ENCODE assay signal across 30 cellular contexts in genomic region chr20:61435823-61436220, GRCh38.
A peak's percentile ranks its signal among the peaks of the same experiment; 100 is the strongest.
DNase-seq lines count a peak whose midpoint lies in the region; ATAC-seq, FAIRE-seq and TF ChIP-seq lines count a peak whose summit lies in the region.
"Had no signal": no experiment of that assay in that cellular context is flagged by ENCODE, and none has a peak within 500 bp of the region (broad histone marks: within the 10 kb centered on the region; RNA-seq: fewer than 3 reads in every experiment).

No MANE protein-coding gene starts in this region.

- H3K4me2 ChIP-seq in K562 (ENCODE audit: insufficient read depth, low read length), result no peak overlapping the region

- no peaks in the 10 kb centered on the region for H3K9me3 ChIP-seq in heart right ventricle
- H3K9me3 ChIP-seq in K562 (replicated peaks; ENCODE audit: control insufficient read depth, insufficient read depth, low read depth, low read length), result no peaks in the 10 kb centered on the region
- H3K9me3 ChIP-seq in kidney (ENCODE audit: control insufficient read depth in 1 of 2, low read length in 2 of 2), result no peaks in the 10 kb centered on the region
- H3K9me3 ChIP-seq in HAP-1, result no peaks in the 10 kb centered on the region
- H3K9me3 ChIP-seq: ovary, suprapubic skin had no signal

- peaks cover 41% of the 10 kb centered on the region for H3K4me1 Mint-ChIP-seq in type B pancreatic cell (ENCODE audit: unreplicated experiment)
- H3K4me1 Mint-ChIP-seq: B cell; stimulated activated naive B cell treated with anti-CD40 and anti-IgM and Interleukin-4, amounts not matched to agents 10 μg/mL and 1 μg/mL and 100 μg/mL, for 72 hours had no signal

- peaks cover 36% of the 10 kb centered on the region for H3K27me3 Mint-ChIP-seq in type B pancreatic cell
- H3K27me3 Mint-ChIP-seq: B cell had no signal

- peak overlapping the region; percentile 48 for H3K27ac Mint-ChIP-seq in type B pancreatic cell
- H3K27ac Mint-ChIP-seq: activated CD4-positive, alpha-beta memory T cell treated with anti-CD3 and anti-CD28 coated beads for 36 hours; B cell; naive B cell; stimulated activated naive B cell treated with anti-CD40 and anti-IgM and Interleukin-4, amounts not matched to agents 10 μg/mL and 1 μg/mL and 100 μg/mL, for 72 hours had no signal

- POLR2A ChIA-PET in K562 (lab: Yijun Ruan, JAX), result no interaction called here

- no peaks in the 10 kb centered on the region for H3K36me3 Mint-ChIP-seq in type B pancreatic cell
- H3K36me3 Mint-ChIP-seq: activated CD4-positive, alpha-beta memory T cell treated with anti-CD3 and anti-CD28 coated beads for 36 hours; stimulated activated naive B cell treated with anti-CD40 and anti-IgM and Interleukin-4, amounts not matched to agents 10 μg/mL and 1 μg/mL and 100 μg/mL, for 72 hours had no signal

- intact Hi-C loops in Right ventricle myocardium inferior (cut with DNase I), result no loop called here
- intact Hi-C loops in heart right ventricle (cut with DNase I), result no loop called here
- intact Hi-C loops in K562 (cut with micrococcal nuclease), result no loop called here
- intact Hi-C loops in kidney (cut with DNase I), result no loop called here

- H3K9me3 Mint-ChIP-seq in type B pancreatic cell, result no peaks in the 10 kb centered on the region
- H3K9me3 Mint-ChIP-seq: activated CD4-positive, alpha-beta memory T cell treated with anti-CD3 and anti-CD28 coated beads for 36 hours had no signal

- H3K27ac ChIP-seq in heart right ventricle (no peak overlapping the region), K562 (ENCODE audit: extremely low read depth, low read depth, low read length) (no peak overlapping the region), kidney (ENCODE audit: low read depth in 2 of 2, low read length in 2 of 2) (no peak overlapping the region)
- H3K27ac ChIP-seq: GM23248, ovary, suprapubic skin had no signal

- DNase-seq in Right ventricle myocardium inferior (ENCODE audit: missing footprints), result no peak
- DNase-seq in heart right ventricle, result no peak
- DNase-seq in K562 (ENCODE audit: extremely low read depth in 1 of 4, low spot score in 3 of 4), result no peak
- DNase-seq in kidney, result peak; percentile 63
- DNase-seq in type B pancreatic cell (ENCODE audit: extremely low spot score, unreplicated experiment), result no peak
- no peak for DNase-seq in EL
- DNase-seq in frontal cortex (ENCODE audit: low spot score in 2 of 2), result no peak
- DNase-seq in HAP-1 (ENCODE audit: low spot score in 2 of 2), result no peak
- DNase-seq: activated CD4-positive, alpha-beta memory T cell treated with anti-CD3 and anti-CD28 coated beads for 36 hours; activated gamma-delta T cell; cortex of kidney; DMS53; GF-D8; naive B cell; NCI-H1092 treated with DMSO at 0.1 percent for 48 hours; NCI-H1930; NCI-H226; ovary; right cardiac atrium; SHP77; stimulated activated CD4-positive, alpha-beta T cell treated with anti-CD3 and anti-CD28 coated beads, Interleukin-12 subunit alpha, Interleukin-12 subunit beta, amount 100 ng/mL, for 4 hours; stimulated activated CD4-positive, alpha-beta T cell treated with anti-CD3 and anti-CD28 coated beads, Interleukin-4, amount 100 ng/mL, for 24 hours; stimulated activated naive B cell treated with anti-CD40 and anti-IgM and Interleukin-4, amounts not matched to agents 10 μg/mL and 1 μg/mL and 100 μg/mL, for 72 hours had no signal

- no peaks in the 10 kb centered on the region for H3K79me2 ChIP-seq in K562 (ENCODE audit: control insufficient read depth, insufficient read depth, low read length)

- BruUV-seq in K562 (replicated peaks; lab: Mats Ljungman, UMichigan), result no TSS peak

- H3K4me1 ChIP-seq in heart right ventricle (peaks cover 0 to 5% (median 0%) of the 10 kb centered on the region in 9 donors), K562 (replicated peaks in 1 of 2; ENCODE audit: control insufficient read depth in 2 of 2, insufficient read depth in 2 of 2, low read length in 2 of 2) (no peaks in the 10 kb centered on the region; a peak in 1 of 5 replicates), kidney (ENCODE audit: control insufficient read depth in 1 of 2, insufficient read depth in 1 of 2, low read depth in 1 of 2, low read length in 2 of 2) (no peaks in the 10 kb centered on the region), HAP-1 (peaks cover 45% of the 10 kb centered on the region)
- H3K4me1 ChIP-seq: suprapubic skin had no signal

- FAIRE-seq in K562 (lab: Jason Lieb, UNC) (no peak), kidney (lab: Jason Lieb, UNC) (no peak), frontal cortex (lab: Jason Lieb, UNC) (no peak)
- FAIRE-seq: bronchial epithelial cell, endometrium, GM18507, urothelium cell line had no signal

- peaks cover 0 to 74% (median 36%) of the 10 kb centered on the region in 7 donors for H3K27me3 ChIP-seq in heart right ventricle
- H3K27me3 ChIP-seq in K562 (ENCODE audit: control insufficient read depth in 2 of 2, insufficient read depth in 2 of 2, low read length in 2 of 2), result peaks cover 6 to 45% of the 10 kb centered on the region in 2 experiments; a peak in 2 of 5 replicates
- no peaks in the 10 kb centered on the region for H3K27me3 ChIP-seq in HAP-1 (ENCODE audit: low read depth)
- H3K27me3 ChIP-seq: ovary had no signal

- ATAC-seq in Right ventricle myocardium inferior (peak; percentile 17), heart right ventricle (no peak), K562 (no peak)
- ATAC-seq: stimulated activated naive B cell treated with anti-CD40 and anti-IgM and Interleukin-4, amounts not matched to agents 10 μg/mL and 1 μg/mL and 100 μg/mL, for 72 hours had no signal

- CTCF ChIA-PET in K562 (lab: Yijun Ruan, JAX; ENCODE audit: low intra/inter-chr PET ratio), result no interaction called here

- H3K4me3 Mint-ChIP-seq in type B pancreatic cell, result no peak overlapping the region
- H3K4me3 Mint-ChIP-seq: activated CD4-positive, alpha-beta memory T cell treated with anti-CD3 and anti-CD28 coated beads for 36 hours; B cell; naive B cell; stimulated activated naive B cell treated with anti-CD40 and anti-IgM and Interleukin-4, amounts not matched to agents 10 μg/mL and 1 μg/mL and 100 μg/mL, for 72 hours had no signal

- no peak for TF ChIP-seq POLR2A in K562 (conservative IDR thresholded peaks at IDR 0.05)

- 71 to 73% methylated on average over 3 of the region's 3 CpGs for WGBS in heart right ventricle, 2 donors
- 0% methylated on average over 2 of the region's 3 CpGs for WGBS in K562 (ENCODE audit: insufficient coverage, low coverage, missing lambda C conversion rate)

- no peak for TF ChIP-seq RAD21 in K562 (CRISPR knock-in tag; conservative IDR thresholded peaks at IDR 0.05 in 1 of 2, IDR thresholded peaks at IDR 0.05 in 1 of 2)

- in situ Hi-C loops in K562 (cut with MboI) (no loop called here), HAP-1 (cut with MboI; ENCODE audit: low sequenced_read_pairs) (no loop called here)

- no peaks in the 10 kb centered on the region for H3K36me3 ChIP-seq in heart right ventricle
- H3K36me3 ChIP-seq in K562 (ENCODE audit: control insufficient read depth, insufficient read depth, low read length), result no peaks in the 10 kb centered on the region
- H3K36me3 ChIP-seq in kidney (ENCODE audit: control insufficient read depth in 1 of 2, insufficient read depth in 2 of 2, low read length in 2 of 2), result no peaks in the 10 kb centered on the region
- no peaks in the 10 kb centered on the region for H3K36me3 ChIP-seq in HAP-1 (replicated peaks)
- H3K36me3 ChIP-seq: ovary, suprapubic skin had no signal

- H2AFZ ChIP-seq in K562 (ENCODE audit: low read depth, low read length), result no peak overlapping the region
- H2AFZ ChIP-seq: GM23248 had no signal

- no peak for TF ChIP-seq CTCF in heart right ventricle (IDR thresholded peaks at IDR 0.05)
- no peak for TF ChIP-seq CTCF in K562 (IDR thresholded peaks at IDR 0.05 in 2 of 3, conservative IDR thresholded peaks at IDR 0.05 in 1 of 3; ENCODE audit: insufficient read depth in 2 of 3, low read depth in 1 of 3, low read length in 3 of 3)
- no peak for TF ChIP-seq CTCF in kidney (IDR thresholded peaks at IDR 0.05; ENCODE audit: borderline replicate concordance, extremely low read depth, insufficient read depth)
- no peak for TF ChIP-seq CTCF in type B pancreatic cell (conservative IDR thresholded peaks at IDR 0.05)

- peaks cover 3% of the 10 kb centered on the region; the same call in 1 of the 2 replicates for H4K20me1 ChIP-seq in K562 (replicated peaks; ENCODE audit: control insufficient read depth, insufficient read depth, low read length)

- H3K4me3 ChIP-seq in heart right ventricle, result no peak overlapping the region
- no peak overlapping the region for H3K4me3 ChIP-seq in K562
- no peak overlapping the region for H3K4me3 ChIP-seq in kidney (ENCODE audit: low read length in 2 of 2)
- H3K4me3 ChIP-seq in HAP-1, result no peak overlapping the region; the same call in 1 of the 2 replicates
- H3K4me3 ChIP-seq: GM23248, ovary, suprapubic skin had no signal

- no peak overlapping the region for H3K9ac ChIP-seq in K562 (ENCODE audit: insufficient read depth in 1 of 2, low read depth in 2 of 2, low read length in 2 of 2)
- H3K9ac ChIP-seq in kidney (ENCODE audit: low read length in 2 of 2), result no peak overlapping the region
- H3K9ac ChIP-seq: GM23248 had no signal

- no peaks in the 10 kb centered on the region for H3K9me1 ChIP-seq in K562 (ENCODE audit: control insufficient read depth, insufficient read depth, low read length)

- no peak for TF ChIP-seq EP300 in K562 (IDR thresholded peaks at IDR 0.05; ENCODE audit: low read length)

TF ChIP-seq in K562, 482 proteins besides CTCF, POLR2A, EP300 and RAD21:
- TF ChIP-seq PHF8 (IDR thresholded peaks at IDR 0.05; ENCODE audit: borderline replicate concordance, low read length) (no peak), ZNF347 (CRISPR knock-in tag; IDR thresholded peaks at IDR 0.05; ENCODE audit: low read depth) (no peak), RBM25 (IDR thresholded peaks at IDR 0.05; ENCODE audit: low read depth, low read length, severe bottlenecking) (peak; percentile 22), MTF1 (CRISPR knock-in tag; IDR thresholded peaks at IDR 0.05; ENCODE audit: borderline replicate concordance) (no peak), BHLHE40 (IDR thresholded peaks at IDR 0.05; ENCODE audit: low read length) (no peak), NUFIP1 (IDR thresholded peaks at IDR 0.05; ENCODE audit: partially characterized antibody) (no peak)
- TF ChIP-seq, protein P1, sequence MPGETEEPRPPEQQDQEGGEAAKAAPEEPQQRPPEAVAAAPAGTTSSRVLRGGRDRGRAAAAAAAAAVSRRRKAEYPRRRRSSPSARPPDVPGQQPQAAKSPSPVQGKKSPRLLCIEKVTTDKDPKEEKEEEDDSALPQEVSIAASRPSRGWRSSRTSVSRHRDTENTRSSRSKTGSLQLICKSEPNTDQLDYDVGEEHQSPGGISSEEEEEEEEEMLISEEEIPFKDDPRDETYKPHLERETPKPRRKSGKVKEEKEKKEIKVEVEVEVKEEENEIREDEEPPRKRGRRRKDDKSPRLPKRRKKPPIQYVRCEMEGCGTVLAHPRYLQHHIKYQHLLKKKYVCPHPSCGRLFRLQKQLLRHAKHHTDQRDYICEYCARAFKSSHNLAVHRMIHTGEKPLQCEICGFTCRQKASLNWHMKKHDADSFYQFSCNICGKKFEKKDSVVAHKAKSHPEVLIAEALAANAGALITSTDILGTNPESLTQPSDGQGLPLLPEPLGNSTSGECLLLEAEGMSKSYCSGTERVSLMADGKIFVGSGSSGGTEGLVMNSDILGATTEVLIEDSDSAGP (CRISPR knock-in tag; IDR thresholded peaks at IDR 0.05), result no peak
